ENCODE assay signal across 1 cellular context in the genomic region with DNA sequence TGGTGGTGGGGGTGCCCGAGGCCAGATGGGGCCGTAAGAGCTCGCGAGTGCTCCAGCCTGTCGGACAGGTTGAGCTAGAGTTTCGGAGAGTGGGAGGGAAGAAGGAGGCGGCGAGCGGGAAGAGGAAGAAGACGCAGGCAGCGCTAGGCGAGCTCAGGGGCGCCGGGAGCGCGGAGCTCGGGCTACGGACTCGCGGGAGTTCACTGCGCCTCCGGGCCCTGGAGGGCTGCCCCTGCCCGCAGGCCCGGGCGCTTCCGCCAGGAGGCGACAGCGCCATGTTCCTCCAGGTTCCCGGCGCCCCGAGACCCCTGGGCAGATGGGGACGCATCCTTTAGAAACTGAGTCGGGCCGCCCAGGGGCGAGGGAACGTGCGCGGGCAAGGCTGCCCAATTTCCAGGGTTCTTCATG.
TF ChIP-seq lines count a peak whose summit lies in the region.

No MANE protein-coding gene starts in this region.

TF ChIP-seq in HEK293, 187 proteins besides CTCF, POLR2A, EP300 and RAD21 (continued from another document and continues in another):
- TF ChIP-seq, protein P1, sequence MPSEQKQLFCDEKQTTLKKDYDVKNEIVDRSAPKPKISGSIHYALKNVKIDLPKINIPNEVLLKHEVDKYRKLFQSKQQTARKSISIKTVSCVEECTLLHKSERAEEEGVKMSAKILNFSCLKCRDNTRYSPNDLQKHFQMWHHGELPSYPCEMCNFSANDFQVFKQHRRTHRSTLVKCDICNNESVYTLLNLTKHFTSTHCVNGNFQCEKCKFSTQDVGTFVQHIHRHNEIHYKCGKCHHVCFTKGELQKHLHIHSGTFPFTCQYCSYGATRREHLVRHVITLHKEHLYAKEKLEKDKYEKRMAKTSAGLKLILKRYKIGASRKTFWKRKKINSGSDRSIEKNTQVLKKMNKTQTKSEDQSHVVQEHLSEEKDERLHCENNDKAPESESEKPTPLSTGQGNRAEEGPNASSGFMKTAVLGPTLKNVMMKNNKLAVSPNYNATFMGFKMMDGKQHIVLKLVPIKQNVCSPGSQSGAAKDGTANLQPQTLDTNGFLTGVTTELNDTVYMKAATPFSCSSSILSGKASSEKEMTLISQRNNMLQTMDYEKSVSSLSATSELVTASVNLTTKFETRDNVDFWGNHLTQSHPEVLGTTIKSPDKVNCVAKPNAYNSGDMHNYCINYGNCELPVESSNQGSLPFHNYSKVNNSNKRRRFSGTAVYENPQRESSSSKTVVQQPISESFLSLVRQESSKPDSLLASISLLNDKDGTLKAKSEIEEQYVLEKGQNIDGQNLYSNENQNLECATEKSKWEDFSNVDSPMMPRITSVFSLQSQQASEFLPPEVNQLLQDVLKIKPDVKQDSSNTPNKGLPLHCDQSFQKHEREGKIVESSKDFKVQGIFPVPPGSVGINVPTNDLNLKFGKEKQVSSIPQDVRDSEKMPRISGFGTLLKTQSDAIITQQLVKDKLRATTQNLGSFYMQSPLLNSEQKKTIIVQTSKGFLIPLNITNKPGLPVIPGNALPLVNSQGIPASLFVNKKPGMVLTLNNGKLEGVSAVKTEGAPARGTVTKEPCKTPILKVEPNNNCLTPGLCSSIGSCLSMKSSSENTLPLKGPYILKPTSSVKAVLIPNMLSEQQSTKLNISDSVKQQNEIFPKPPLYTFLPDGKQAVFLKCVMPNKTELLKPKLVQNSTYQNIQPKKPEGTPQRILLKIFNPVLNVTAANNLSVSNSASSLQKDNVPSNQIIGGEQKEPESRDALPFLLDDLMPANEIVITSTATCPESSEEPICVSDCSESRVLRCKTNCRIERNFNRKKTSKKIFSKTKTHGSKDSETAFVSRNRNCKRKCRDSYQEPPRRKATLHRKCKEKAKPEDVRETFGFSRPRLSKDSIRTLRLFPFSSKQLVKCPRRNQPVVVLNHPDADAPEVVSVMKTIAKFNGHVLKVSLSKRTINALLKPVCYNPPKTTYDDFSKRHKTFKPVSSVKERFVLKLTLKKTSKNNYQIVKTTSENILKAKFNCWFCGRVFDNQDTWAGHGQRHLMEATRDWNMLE (tag by site-specific recombination; conservative IDR thresholded peaks at IDR 0.05; ENCODE audit: low read depth): no peak
- no peak for TF ChIP-seq ZNF623 (tag by site-specific recombination; IDR thresholded peaks at IDR 0.05)
- TF ChIP-seq, protein P2, sequence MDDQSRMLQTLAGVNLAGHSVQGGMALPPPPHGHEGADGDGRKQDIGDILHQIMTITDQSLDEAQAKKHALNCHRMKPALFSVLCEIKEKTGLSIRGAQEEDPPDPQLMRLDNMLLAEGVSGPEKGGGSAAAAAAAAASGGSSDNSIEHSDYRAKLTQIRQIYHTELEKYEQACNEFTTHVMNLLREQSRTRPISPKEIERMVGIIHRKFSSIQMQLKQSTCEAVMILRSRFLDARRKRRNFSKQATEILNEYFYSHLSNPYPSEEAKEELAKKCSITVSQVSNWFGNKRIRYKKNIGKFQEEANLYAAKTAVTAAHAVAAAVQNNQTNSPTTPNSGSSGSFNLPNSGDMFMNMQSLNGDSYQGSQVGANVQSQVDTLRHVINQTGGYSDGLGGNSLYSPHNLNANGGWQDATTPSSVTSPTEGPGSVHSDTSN (CRISPR knock-in tag; IDR thresholded peaks at IDR 0.05): no peak
- TF ChIP-seq, protein P3, sequence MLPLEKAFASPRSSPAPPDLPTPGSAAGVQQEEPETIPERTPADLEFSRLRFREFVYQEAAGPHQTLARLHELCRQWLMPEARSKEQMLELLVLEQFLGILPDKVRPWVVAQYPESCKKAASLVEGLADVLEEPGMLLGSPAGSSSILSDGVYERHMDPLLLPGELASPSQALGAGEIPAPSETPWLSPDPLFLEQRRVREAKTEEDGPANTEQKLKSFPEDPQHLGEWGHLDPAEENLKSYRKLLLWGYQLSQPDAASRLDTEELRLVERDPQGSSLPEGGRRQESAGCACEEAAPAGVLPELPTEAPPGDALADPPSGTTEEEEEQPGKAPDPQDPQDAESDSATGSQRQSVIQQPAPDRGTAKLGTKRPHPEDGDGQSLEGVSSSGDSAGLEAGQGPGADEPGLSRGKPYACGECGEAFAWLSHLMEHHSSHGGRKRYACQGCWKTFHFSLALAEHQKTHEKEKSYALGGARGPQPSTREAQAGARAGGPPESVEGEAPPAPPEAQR (tag by site-specific recombination; IDR thresholded peaks at IDR 0.05): no peak
- TF ChIP-seq, protein P4, sequence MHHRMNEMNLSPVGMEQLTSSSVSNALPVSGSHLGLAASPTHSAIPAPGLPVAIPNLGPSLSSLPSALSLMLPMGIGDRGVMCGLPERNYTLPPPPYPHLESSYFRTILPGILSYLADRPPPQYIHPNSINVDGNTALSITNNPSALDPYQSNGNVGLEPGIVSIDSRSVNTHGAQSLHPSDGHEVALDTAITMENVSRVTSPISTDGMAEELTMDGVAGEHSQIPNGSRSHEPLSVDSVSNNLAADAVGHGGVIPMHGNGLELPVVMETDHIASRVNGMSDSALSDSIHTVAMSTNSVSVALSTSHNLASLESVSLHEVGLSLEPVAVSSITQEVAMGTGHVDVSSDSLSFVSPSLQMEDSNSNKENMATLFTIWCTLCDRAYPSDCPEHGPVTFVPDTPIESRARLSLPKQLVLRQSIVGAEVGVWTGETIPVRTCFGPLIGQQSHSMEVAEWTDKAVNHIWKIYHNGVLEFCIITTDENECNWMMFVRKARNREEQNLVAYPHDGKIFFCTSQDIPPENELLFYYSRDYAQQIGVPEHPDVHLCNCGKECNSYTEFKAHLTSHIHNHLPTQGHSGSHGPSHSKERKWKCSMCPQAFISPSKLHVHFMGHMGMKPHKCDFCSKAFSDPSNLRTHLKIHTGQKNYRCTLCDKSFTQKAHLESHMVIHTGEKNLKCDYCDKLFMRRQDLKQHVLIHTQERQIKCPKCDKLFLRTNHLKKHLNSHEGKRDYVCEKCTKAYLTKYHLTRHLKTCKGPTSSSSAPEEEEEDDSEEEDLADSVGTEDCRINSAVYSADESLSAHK (tag by site-specific recombination; IDR thresholded peaks at IDR 0.05): no peak
- TF ChIP-seq GLIS1 (tag by site-specific recombination; IDR thresholded peaks at IDR 0.05): peak; percentile 23; the same call in 1 of the 2 replicates
- no peak for TF ChIP-seq IKZF3 (tag by site-specific recombination; IDR thresholded peaks at IDR 0.05)
- TF ChIP-seq ZSCAN23 (tag by site-specific recombination; IDR thresholded peaks at IDR 0.05): no peak
- TF ChIP-seq SCRT1 (tag by site-specific recombination; IDR thresholded peaks at IDR 0.05; ENCODE audit: borderline replicate concordance): no peak
- peak; percentile 37; the same call in 1 of the 2 replicates for TF ChIP-seq SP7 (tag by site-specific recombination; IDR thresholded peaks at IDR 0.05)
- no peak for TF ChIP-seq ZNF510 (tag by site-specific recombination; IDR thresholded peaks at IDR 0.05; ENCODE audit: insufficient replicate concordance)
- TF ChIP-seq ZNF138 (tag by site-specific recombination; IDR thresholded peaks at IDR 0.05; ENCODE audit: borderline replicate concordance): no peak
- no peak for TF ChIP-seq ZNF521 (tag by site-specific recombination; IDR thresholded peaks at IDR 0.05)
- TF ChIP-seq ZNF114 (tag by site-specific recombination; IDR thresholded peaks at IDR 0.05): no peak
- no peak; the same call in 1 of the 2 replicates for TF ChIP-seq ZEB2 (tag by site-specific recombination; IDR thresholded peaks at IDR 0.05)
- no peak for TF ChIP-seq ZNF184 (tag by site-specific recombination; IDR thresholded peaks at IDR 0.05)
- no peak for TF ChIP-seq ZNF670 (tag by site-specific recombination; IDR thresholded peaks at IDR 0.05; ENCODE audit: low read depth)
- no peak for TF ChIP-seq HOXA7 (CRISPR knock-in tag; IDR thresholded peaks at IDR 0.05; ENCODE audit: borderline replicate concordance)
- no peak for TF ChIP-seq ZNF624 (tag by site-specific recombination; IDR thresholded peaks at IDR 0.05)
- no peak for TF ChIP-seq ZNF776 (tag by site-specific recombination; IDR thresholded peaks at IDR 0.05; ENCODE audit: borderline replicate concordance)
- TF ChIP-seq GLIS2 (tag by site-specific recombination; IDR thresholded peaks at IDR 0.05): no peak; the same call in 1 of the 2 replicates
- TF ChIP-seq ZBTB21 (tag by site-specific recombination; IDR thresholded peaks at IDR 0.05): no peak
- TF ChIP-seq KLF16 (tag by site-specific recombination; IDR thresholded peaks at IDR 0.05): peak; percentile 57; the same call in 1 of the 2 replicates
- no peak for TF ChIP-seq ZNF175 (tag by site-specific recombination; IDR thresholded peaks at IDR 0.05)
- no peak for TF ChIP-seq HOXC10 (CRISPR knock-in tag; IDR thresholded peaks at IDR 0.05)
- TF ChIP-seq PRDM1 (tag by site-specific recombination; IDR thresholded peaks at IDR 0.05): no peak
- no peak for TF ChIP-seq KLF1 (tag by site-specific recombination; IDR thresholded peaks at IDR 0.05)
- TF ChIP-seq ZNF2 (tag by site-specific recombination; IDR thresholded peaks at IDR 0.05): no peak
- TF ChIP-seq, protein P5, sequence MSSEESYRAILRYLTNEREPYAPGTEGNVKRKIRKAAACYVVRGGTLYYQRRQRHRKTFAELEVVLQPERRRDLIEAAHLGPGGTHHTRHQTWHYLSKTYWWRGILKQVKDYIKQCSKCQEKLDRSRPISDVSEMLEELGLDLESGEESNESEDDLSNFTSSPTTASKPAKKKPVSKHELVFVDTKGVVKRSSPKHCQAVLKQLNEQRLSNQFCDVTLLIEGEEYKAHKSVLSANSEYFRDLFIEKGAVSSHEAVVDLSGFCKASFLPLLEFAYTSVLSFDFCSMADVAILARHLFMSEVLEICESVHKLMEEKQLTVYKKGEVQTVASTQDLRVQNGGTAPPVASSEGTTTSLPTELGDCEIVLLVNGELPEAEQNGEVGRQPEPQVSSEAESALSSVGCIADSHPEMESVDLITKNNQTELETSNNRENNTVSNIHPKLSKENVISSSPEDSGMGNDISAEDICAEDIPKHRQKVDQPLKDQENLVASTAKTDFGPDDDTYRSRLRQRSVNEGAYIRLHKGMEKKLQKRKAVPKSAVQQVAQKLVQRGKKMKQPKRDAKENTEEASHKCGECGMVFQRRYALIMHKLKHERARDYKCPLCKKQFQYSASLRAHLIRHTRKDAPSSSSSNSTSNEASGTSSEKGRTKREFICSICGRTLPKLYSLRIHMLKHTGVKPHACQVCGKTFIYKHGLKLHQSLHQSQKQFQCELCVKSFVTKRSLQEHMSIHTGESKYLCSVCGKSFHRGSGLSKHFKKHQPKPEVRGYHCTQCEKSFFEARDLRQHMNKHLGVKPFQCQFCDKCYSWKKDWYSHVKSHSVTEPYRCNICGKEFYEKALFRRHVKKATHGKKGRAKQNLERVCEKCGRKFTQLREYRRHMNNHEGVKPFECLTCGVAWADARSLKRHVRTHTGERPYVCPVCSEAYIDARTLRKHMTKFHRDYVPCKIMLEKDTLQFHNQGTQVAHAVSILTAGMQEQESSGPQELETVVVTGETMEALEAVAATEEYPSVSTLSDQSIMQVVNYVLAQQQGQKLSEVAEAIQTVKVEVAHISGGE (tag by site-specific recombination; conservative IDR thresholded peaks at IDR 0.05; ENCODE audit: low read depth): no peak; the same call in 1 of the 2 replicates
- peak; percentile 81 for TF ChIP-seq ZFHX2 (tag by site-specific recombination; conservative IDR thresholded peaks at IDR 0.05)
- TF ChIP-seq ZIC2 (tag by site-specific recombination; IDR thresholded peaks at IDR 0.05): peak; percentile 24; the same call in 1 of the 2 replicates
- no peak for TF ChIP-seq ZNF19 (tag by site-specific recombination; IDR thresholded peaks at IDR 0.05; ENCODE audit: low read depth)
- no peak for TF ChIP-seq ZNF560 (tag by site-specific recombination; IDR thresholded peaks at IDR 0.05; ENCODE audit: borderline replicate concordance)
- TF ChIP-seq, protein P6, sequence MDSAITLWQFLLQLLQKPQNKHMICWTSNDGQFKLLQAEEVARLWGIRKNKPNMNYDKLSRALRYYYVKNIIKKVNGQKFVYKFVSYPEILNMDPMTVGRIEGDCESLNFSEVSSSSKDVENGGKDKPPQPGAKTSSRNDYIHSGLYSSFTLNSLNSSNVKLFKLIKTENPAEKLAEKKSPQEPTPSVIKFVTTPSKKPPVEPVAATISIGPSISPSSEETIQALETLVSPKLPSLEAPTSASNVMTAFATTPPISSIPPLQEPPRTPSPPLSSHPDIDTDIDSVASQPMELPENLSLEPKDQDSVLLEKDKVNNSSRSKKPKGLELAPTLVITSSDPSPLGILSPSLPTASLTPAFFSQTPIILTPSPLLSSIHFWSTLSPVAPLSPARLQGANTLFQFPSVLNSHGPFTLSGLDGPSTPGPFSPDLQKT (IDR thresholded peaks at IDR 0.05; ENCODE audit: borderline replicate concordance, low read depth, low read length): no peak
- no peak for TF ChIP-seq ZNF416 (tag by site-specific recombination; IDR thresholded peaks at IDR 0.05)
- no peak for TF ChIP-seq BCL11A (tag by site-specific recombination; IDR thresholded peaks at IDR 0.05; ENCODE audit: low read depth)
- TF ChIP-seq ZNF514 (tag by site-specific recombination; IDR thresholded peaks at IDR 0.05): no peak
- TF ChIP-seq ZNF223 (tag by site-specific recombination; IDR thresholded peaks at IDR 0.05): no peak
- TF ChIP-seq, protein P7, sequence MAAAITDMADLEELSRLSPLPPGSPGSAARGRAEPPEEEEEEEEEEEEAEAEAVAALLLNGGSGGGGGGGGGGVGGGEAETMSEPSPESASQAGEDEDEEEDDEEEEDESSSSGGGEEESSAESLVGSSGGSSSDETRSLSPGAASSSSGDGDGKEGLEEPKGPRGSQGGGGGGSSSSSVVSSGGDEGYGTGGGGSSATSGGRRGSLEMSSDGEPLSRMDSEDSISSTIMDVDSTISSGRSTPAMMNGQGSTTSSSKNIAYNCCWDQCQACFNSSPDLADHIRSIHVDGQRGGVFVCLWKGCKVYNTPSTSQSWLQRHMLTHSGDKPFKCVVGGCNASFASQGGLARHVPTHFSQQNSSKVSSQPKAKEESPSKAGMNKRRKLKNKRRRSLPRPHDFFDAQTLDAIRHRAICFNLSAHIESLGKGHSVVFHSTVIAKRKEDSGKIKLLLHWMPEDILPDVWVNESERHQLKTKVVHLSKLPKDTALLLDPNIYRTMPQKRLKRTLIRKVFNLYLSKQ (tag by site-specific recombination; IDR thresholded peaks at IDR 0.05; ENCODE audit: borderline replicate concordance): no peak
- TF ChIP-seq, protein P8, sequence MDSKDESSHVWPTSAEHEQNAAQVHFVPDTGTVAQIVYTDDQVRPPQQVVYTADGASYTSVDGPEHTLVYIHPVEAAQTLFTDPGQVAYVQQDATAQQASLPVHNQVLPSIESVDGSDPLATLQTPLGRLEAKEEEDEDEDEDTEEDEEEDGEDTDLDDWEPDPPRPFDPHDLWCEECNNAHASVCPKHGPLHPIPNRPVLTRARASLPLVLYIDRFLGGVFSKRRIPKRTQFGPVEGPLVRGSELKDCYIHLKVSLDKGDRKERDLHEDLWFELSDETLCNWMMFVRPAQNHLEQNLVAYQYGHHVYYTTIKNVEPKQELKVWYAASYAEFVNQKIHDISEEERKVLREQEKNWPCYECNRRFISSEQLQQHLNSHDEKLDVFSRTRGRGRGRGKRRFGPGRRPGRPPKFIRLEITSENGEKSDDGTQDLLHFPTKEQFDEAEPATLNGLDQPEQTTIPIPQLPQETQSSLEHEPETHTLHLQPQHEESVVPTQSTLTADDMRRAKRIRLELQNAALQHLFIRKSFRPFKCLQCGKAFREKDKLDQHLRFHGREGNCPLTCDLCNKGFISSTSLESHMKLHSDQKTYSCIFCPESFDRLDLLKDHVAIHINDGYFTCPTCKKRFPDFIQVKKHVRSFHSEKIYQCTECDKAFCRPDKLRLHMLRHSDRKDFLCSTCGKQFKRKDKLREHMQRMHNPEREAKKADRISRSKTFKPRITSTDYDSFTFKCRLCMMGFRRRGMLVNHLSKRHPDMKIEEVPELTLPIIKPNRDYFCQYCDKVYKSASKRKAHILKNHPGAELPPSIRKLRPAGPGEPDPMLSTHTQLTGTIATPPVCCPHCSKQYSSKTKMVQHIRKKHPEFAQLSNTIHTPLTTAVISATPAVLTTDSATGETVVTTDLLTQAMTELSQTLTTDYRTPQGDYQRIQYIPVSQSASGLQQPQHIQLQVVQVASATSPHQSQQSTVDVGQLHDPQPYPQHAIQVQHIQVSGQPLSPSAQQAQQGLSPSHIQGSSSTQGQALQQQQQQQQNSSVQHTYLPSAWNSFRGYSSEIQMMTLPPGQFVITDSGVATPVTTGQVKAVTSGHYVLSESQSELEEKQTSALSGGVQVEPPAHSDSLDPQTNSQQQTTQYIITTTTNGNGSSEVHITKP (tag by site-specific recombination; IDR thresholded peaks at IDR 0.05): no peak
